ENCODE assay signal across 8 cellular contexts in genomic region chr1:160204526-160205241, GRCh38. TPM values are rescaled to one million over a fixed set of nuclear protein-coding genes. Genes with fewer than 3 reads are reported as not detected.
DNase-seq lines count a peak whose midpoint lies in the region; ATAC-seq and TF ChIP-seq lines count a peak whose summit lies in the region.

No MANE protein-coding gene starts in this region.

- H3K4me1 ChIP-seq in HUES64 (ENCODE audit: insufficient read depth, low read length) (peaks cover 47% of the 10 kb centered on the region), upper lobe of right lung (peaks cover 44% of the 10 kb centered on the region)

- H3K27me3 ChIP-seq in HUES64 (ENCODE audit: insufficient read depth, low read length), result no peaks in the 10 kb centered on the region
- no peaks in the 10 kb centered on the region for H3K27me3 ChIP-seq in upper lobe of right lung

- peaks cover 9% of the 10 kb centered on the region for H3K36me3 Mint-ChIP-seq in memory B cell

- TF ChIP-seq CTCF in GM12864 (IDR thresholded peaks at IDR 0.05; ENCODE audit: low read depth, low read length, missing control alignments) (no peak), upper lobe of right lung (IDR thresholded peaks at IDR 0.05) (no peak)

- no peak overlapping the region for H3K27ac ChIP-seq in HUES64 (ENCODE audit: low read depth, low read length)
- H3K27ac ChIP-seq in angular gyrus (ENCODE audit: low read depth, low read length), result peak overlapping the region; percentile 97
- peak overlapping the region; percentile 93 for H3K27ac ChIP-seq in upper lobe of right lung

- H3K9me3 Mint-ChIP-seq in memory B cell, result no peaks in the 10 kb centered on the region

- H3K4me1 Mint-ChIP-seq in memory B cell, result peaks cover 57% of the 10 kb centered on the region

- peak; percentile 51 for ATAC-seq in GM21367 (IDR thresholded peaks at IDR 0.05; ENCODE audit: unreplicated experiment)
- peak; percentile 89 for ATAC-seq in memory B cell (ENCODE audit: low read depth)
- peak; percentile 49 for ATAC-seq in upper lobe of right lung

- DNase-seq in GM12864 (ENCODE audit: low read depth) (peak; percentile 54), memory B cell (ENCODE audit: low spot score in 2 of 2) (peak; percentile 48 to 70), upper lobe of right lung (no peak), dermis blood vessel endothelial cell (no peak), NCI-H748 treated with DMSO at 0.1 percent for 48 hours (lab: John Stamatoyannopoulos, UW) (no peak)

- H3K27me3 Mint-ChIP-seq in memory B cell, result no peaks in the 10 kb centered on the region

- 74% methylated on average over 2 of the region's 7 CpGs for WGBS in HUES64

- intact Hi-C loops in upper lobe of right lung (cut with DNase I), result no loop called here

- H3K9ac ChIP-seq in HUES64 (ENCODE audit: low read depth, low read length), result peak overlapping the region; percentile 33; the same call in 1 of the 2 replicates

- H3K4me3 Mint-ChIP-seq in memory B cell, result peak overlapping the region; percentile 79

- H3K27ac Mint-ChIP-seq in memory B cell, result peak overlapping the region; percentile 90

- H3K9me3 ChIP-seq in HUES64 (ENCODE audit: insufficient read depth, low read depth, low read length), result no peaks in the 10 kb centered on the region
- H3K9me3 ChIP-seq in upper lobe of right lung, result no peaks in the 10 kb centered on the region

- H3K4me3 ChIP-seq in GM12864 (ENCODE audit: low read depth, low read length), result peak overlapping the region; percentile 50
- H3K4me3 ChIP-seq in HUES64 (ENCODE audit: low read length), result peak overlapping the region; percentile 45
- H3K4me3 ChIP-seq in upper lobe of right lung, result peak overlapping the region; percentile 93

- H3K36me3 ChIP-seq in HUES64 (ENCODE audit: insufficient read depth, low read length) (peaks cover 27% of the 10 kb centered on the region), upper lobe of right lung (peaks cover 10% of the 10 kb centered on the region)

RNA-seq across cellular contexts. Expression of gene PEA15, which starts 0.5 kb away (rescaled TPM):
- polyA plus RNA-seq in HUES64 (2013, experiment 1 of 2), result 109 TPM
- 118 TPM for polyA plus RNA-seq in HUES64 (2013, experiment 2 of 2)
- total RNA-seq in upper lobe of right lung (175 TPM), dermis blood vessel endothelial cell (65.2 and 121 TPM in 2 replicates)

RNA-seq across cellular contexts. Expression of gene CASQ1, which starts 14.3 kb away (rescaled TPM):
- 0.90 TPM for polyA plus RNA-seq in HUES64 (2013, experiment 1 of 2)
- 1.1 TPM for polyA plus RNA-seq in HUES64 (2013, experiment 2 of 2)
- 0.41 TPM for total RNA-seq in upper lobe of right lung
- not detected in 2 replicates for total RNA-seq in dermis blood vessel endothelial cell

RNA-seq across cellular contexts. Expression of gene ATP1A4, which starts 53.3 kb away (rescaled TPM):
- polyA plus RNA-seq in HUES64 (2013, experiment 1 of 2), result 0.40 TPM
- 0.19 TPM for polyA plus RNA-seq in HUES64 (2013, experiment 2 of 2)
- 0.96 TPM for total RNA-seq in upper lobe of right lung
- total RNA-seq in dermis blood vessel endothelial cell, result not detected in 2 replicates

RNA-seq across cellular contexts. Expression of gene DCAF8, which starts 57.7 kb away (rescaled TPM):
- polyA plus RNA-seq in HUES64 (2013, experiment 1 of 2), result 54.5 TPM
- polyA plus RNA-seq in HUES64 (2013, experiment 2 of 2), result 58.1 TPM
- total RNA-seq in upper lobe of right lung (130 TPM), dermis blood vessel endothelial cell (82.1 and 87.3 TPM in 2 replicates)

Comparison
In these comparisons a context has a peak if more than half of its experiments do, and no peak if none do; other contexts are left out.
1. DNase-seq: peak in GM12864 (single experiment) and memory B cell (2 of 2); none in upper lobe of right lung (single experiment), dermis blood vessel endothelial cell (single experiment) and NCI-H748 treated with DMSO at 0.1 percent for 48 hours (single experiment).
2. Peak in every context shown above with its lines, with median percentiles within 50 percentile points of each other: H3K4me3 ChIP-seq and ATAC-seq.